ENCODE assay signal across 21 cellular contexts in genomic region chr2:63870679-63871078, GRCh38.
"Had no signal": no experiment of that assay in that cellular context is flagged by ENCODE, and none has a peak within 500 bp of the region (broad histone marks: within the 10 kb centered on the region; RNA-seq: fewer than 3 reads in every experiment).

No MANE protein-coding gene starts in this region.

- H3K9me3 Mint-ChIP-seq: dendritic cell treated with granulocyte-macrophage colony-stimulating factor and Interleukin-4, amounts not matched to agents 40 ng/mL and 50 ng/mL, for 4 days; stimulated activated effector memory CD8-positive, alpha-beta T cell treated with anti-CD3 and anti-CD28 coated beads, Interleukin-12 subunit alpha, Interleukin-12 subunit beta, amount 100 ng/mL, for 72 hours had no signal

- ATAC-seq: activated naive CD4-positive, alpha-beta T cell treated with anti-CD3 and anti-CD28 coated beads, Interleukin-2, amount 50 U/mL, for 72 hours; stimulated activated effector memory CD8-positive, alpha-beta T cell treated with anti-CD3 and anti-CD28 coated beads, Interleukin-12 subunit alpha, Interleukin-12 subunit beta, amount 100 ng/mL, for 72 hours had no signal

- DNase-seq: activated CD4-positive, alpha-beta T cell treated with anti-CD3 and anti-CD28 coated beads, Interleukin-2, amount 50 U/mL, for 4 hours; activated gamma-delta T cell; effector memory CD4-positive, alpha-beta T cell; hypothalamus; islet precursor cell; left colon; mucosa of descending colon; naive B cell; stimulated activated CD4-positive, alpha-beta T cell treated with anti-CD3 and anti-CD28 coated beads, Interleukin-4, amount 100 ng/mL, for 24 hours; SW 1271; T-helper 2 cell; thyroid gland had no signal

- H3K27ac ChIP-seq: adrenal gland, thyroid gland, VCaP had no signal

- H3K36me3 ChIP-seq: thyroid gland had no signal

- H3K27ac Mint-ChIP-seq: dendritic cell treated with granulocyte-macrophage colony-stimulating factor and Interleukin-4, amounts not matched to agents 40 ng/mL and 50 ng/mL, for 4 days; stimulated activated effector memory CD8-positive, alpha-beta T cell treated with anti-CD3 and anti-CD28 coated beads, Interleukin-12 subunit alpha, Interleukin-12 subunit beta, amount 100 ng/mL, for 72 hours had no signal

- H3K4me3 ChIP-seq: adrenal gland, mucosa of descending colon, thyroid gland had no signal

- FAIRE-seq: astrocyte, bronchial epithelial cell, endothelial cell of umbilical vein had no signal

- H3K27me3 ChIP-seq: adrenal gland, thyroid gland had no signal

- H3K4me3 Mint-ChIP-seq: dendritic cell treated with granulocyte-macrophage colony-stimulating factor and Interleukin-4, amounts not matched to agents 40 ng/mL and 50 ng/mL, for 4 days; naive B cell; neural crest cell; stimulated activated effector memory CD8-positive, alpha-beta T cell treated with anti-CD3 and anti-CD28 coated beads, Interleukin-12 subunit alpha, Interleukin-12 subunit beta, amount 100 ng/mL, for 72 hours had no signal

- H3K9me3 ChIP-seq: adrenal gland, mucosa of descending colon, thyroid gland had no signal

- H3K27me3 Mint-ChIP-seq: dendritic cell treated with granulocyte-macrophage colony-stimulating factor and Interleukin-4, amounts not matched to agents 40 ng/mL and 50 ng/mL, for 4 days; naive B cell had no signal
